ENCODE assay signal across 9 cellular contexts in the genomic region with DNA sequence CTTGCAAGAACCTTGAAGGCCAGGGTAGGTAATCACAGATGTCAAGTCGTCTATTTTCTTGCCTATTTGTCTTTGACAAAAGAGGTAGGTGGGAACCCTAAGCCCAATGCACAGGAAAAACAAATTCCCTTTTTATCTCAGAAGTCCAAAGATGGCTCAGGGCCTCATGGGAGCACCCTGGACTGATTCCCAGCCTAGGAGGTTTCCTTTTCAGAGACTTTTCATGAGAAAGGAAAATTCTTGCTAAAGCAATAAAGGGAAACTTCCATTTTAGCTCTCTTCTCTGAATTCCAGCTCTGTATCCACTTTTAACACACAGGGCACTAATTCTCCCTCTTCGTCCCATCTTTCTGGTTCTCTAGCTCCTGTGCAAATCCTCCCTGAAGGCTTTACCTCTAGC. TPM values are rescaled to one million over a fixed set of nuclear protein-coding genes. Genes with fewer than 3 reads are reported as not detected.
DNase-seq lines count a peak whose midpoint lies in the region; ATAC-seq, FAIRE-seq and TF ChIP-seq lines count a peak whose summit lies in the region.
"Had no signal": no experiment of that assay in that cellular context is flagged by ENCODE, and none has a peak within 500 bp of the region (broad histone marks: within the 10 kb centered on the region; RNA-seq: fewer than 3 reads in every experiment).

No MANE protein-coding gene starts in this region.

- H3K9me1 ChIP-seq in K562 (ENCODE audit: control insufficient read depth, insufficient read depth, low read length): no peaks in the 10 kb centered on the region

- TF ChIP-seq RAD21 in K562 (CRISPR knock-in tag; conservative IDR thresholded peaks at IDR 0.05 in 1 of 2, IDR thresholded peaks at IDR 0.05 in 1 of 2): no peak

- no peak overlapping the region for H3K4me3 ChIP-seq in K562
- H3K4me3 ChIP-seq in kidney (ENCODE audit: low read length in 2 of 2): peak overlapping the region; percentile 92 to 99

- no peak for TF ChIP-seq EP300 in K562 (IDR thresholded peaks at IDR 0.05; ENCODE audit: low read length)

- H3K27ac ChIP-seq in K562 (ENCODE audit: extremely low read depth, low read depth, low read length) (no peak overlapping the region), kidney (ENCODE audit: low read depth in 2 of 2, low read length in 2 of 2) (peak overlapping the region; percentile 94)

- H3K9ac ChIP-seq in K562 (ENCODE audit: insufficient read depth in 1 of 2, low read depth in 2 of 2, low read length in 2 of 2): peak overlapping the region in 1 of 2 experiments; percentile 81; a peak in 1 of 4 replicates
- peak overlapping the region in 1 of 2 donors; percentile 89 for H3K9ac ChIP-seq in kidney (ENCODE audit: low read length in 2 of 2)

- 43% methylated on average over 2 of the region's 2 CpGs for WGBS in K562 (ENCODE audit: insufficient coverage, low coverage, missing lambda C conversion rate)

- BruUV-seq in K562 (replicated peaks; lab: Mats Ljungman, UMichigan): TSS peak; percentile 39

- TF ChIP-seq CTCF in K562 (IDR thresholded peaks at IDR 0.05 in 2 of 3, conservative IDR thresholded peaks at IDR 0.05 in 1 of 3; ENCODE audit: insufficient read depth in 2 of 3, low read depth in 1 of 3, low read length in 3 of 3) (no peak), kidney (IDR thresholded peaks at IDR 0.05; ENCODE audit: borderline replicate concordance, extremely low read depth, insufficient read depth) (no peak)

- H3K9me3 ChIP-seq in K562 (replicated peaks; ENCODE audit: control insufficient read depth, insufficient read depth, low read depth, low read length) (no peaks in the 10 kb centered on the region), kidney (ENCODE audit: control insufficient read depth in 1 of 2, low read length in 2 of 2) (no peaks in the 10 kb centered on the region)

- TF ChIP-seq POLR2A in K562 (conservative IDR thresholded peaks at IDR 0.05): no peak

- FAIRE-seq in K562 (lab: Jason Lieb, UNC) (no peak), kidney (lab: Jason Lieb, UNC) (no peak)

- in situ Hi-C loops in K562 (cut with MboI): no loop called here

- no peak overlapping the region for H2AFZ ChIP-seq in K562 (ENCODE audit: low read depth, low read length)

- no peaks in the 10 kb centered on the region for H3K27me3 ChIP-seq in K562 (ENCODE audit: control insufficient read depth in 2 of 2, insufficient read depth in 2 of 2, low read length in 2 of 2)

- ATAC-seq in K562 (no peak), HG03565 (IDR thresholded peaks at IDR 0.05; ENCODE audit: unreplicated experiment) (no peak)

- H3K4me2 ChIP-seq in K562 (ENCODE audit: insufficient read depth, low read length): no peak overlapping the region

- peaks cover 6% of the 10 kb centered on the region; the same call in 2 of the 3 replicates for H3K79me2 ChIP-seq in K562 (ENCODE audit: control insufficient read depth, insufficient read depth, low read length)

- POLR2A ChIA-PET in K562 (lab: Yijun Ruan, JAX): interaction anchor here (0.7 to 1.4 kb wide), 2 partner anchors 8 to 1297 kb away, joined by 3 to 5 read pairs; no protein-coding TSS in a partner anchor

- no peaks in the 10 kb centered on the region for H4K20me1 ChIP-seq in K562 (replicated peaks; ENCODE audit: control insufficient read depth, insufficient read depth, low read length)

- H3K4me1 ChIP-seq in K562 (replicated peaks in 1 of 2; ENCODE audit: control insufficient read depth in 2 of 2, insufficient read depth in 2 of 2, low read length in 2 of 2) (peaks cover 8 to 19% of the 10 kb centered on the region in 2 experiments; a peak in 4 of 5 replicates), kidney (ENCODE audit: control insufficient read depth in 1 of 2, insufficient read depth in 1 of 2, low read depth in 1 of 2, low read length in 2 of 2) (peaks cover 10 to 11% of the 10 kb centered on the region in 2 donors)

- DNase-seq in LHCN-M2 (ENCODE audit: low read depth) (peak; percentile 3), K562 (ENCODE audit: extremely low read depth in 1 of 4, low spot score in 3 of 4) (no peak), kidney (no peak), stromal cell of bone marrow (ENCODE audit: low read depth) (peak; percentile 55), LoVo (ENCODE audit: low spot score) (no peak), cerebellum (ENCODE audit: low spot score) (no peak), cerebellar nuclear complex (lab: John Stamatoyannopoulos, UW) (no peak)
- DNase-seq: GOT3 had no signal

- H3K36me3 ChIP-seq in K562 (ENCODE audit: control insufficient read depth, insufficient read depth, low read length) (peaks cover 35% of the 10 kb centered on the region; the same call in 2 of the 3 replicates), kidney (ENCODE audit: control insufficient read depth in 1 of 2, insufficient read depth in 2 of 2, low read length in 2 of 2) (peaks cover 23 to 33% of the 10 kb centered on the region in 2 donors)

- intact Hi-C loops in K562 (cut with micrococcal nuclease) (no loop called here), kidney (cut with DNase I) (no loop called here)

- CTCF ChIA-PET in K562 (lab: Yijun Ruan, JAX; ENCODE audit: low intra/inter-chr PET ratio): interaction anchor here (0.6 kb wide), 1 partner anchor 1657 kb away, joined by 4 read pairs; no protein-coding TSS in a partner anchor

TF ChIP-seq in K562, 482 proteins besides CTCF, POLR2A, EP300 and RAD21:
- TF ChIP-seq POLR3G (IDR thresholded peaks at IDR 0.05; ENCODE audit: extremely low read depth, insufficient read length, insufficient replicate concordance): no peak
- TF ChIP-seq SMC3 (conservative IDR thresholded peaks at IDR 0.05; ENCODE audit: insufficient read depth, low read depth, low read length): no peak
- TF ChIP-seq RBM17 (IDR thresholded peaks at IDR 0.05; ENCODE audit: borderline replicate concordance, low read depth, low read length): no peak
- no peak for TF ChIP-seq CEBPB (tag; IDR thresholded peaks at IDR 0.05)
- TF ChIP-seq, protein P1, sequence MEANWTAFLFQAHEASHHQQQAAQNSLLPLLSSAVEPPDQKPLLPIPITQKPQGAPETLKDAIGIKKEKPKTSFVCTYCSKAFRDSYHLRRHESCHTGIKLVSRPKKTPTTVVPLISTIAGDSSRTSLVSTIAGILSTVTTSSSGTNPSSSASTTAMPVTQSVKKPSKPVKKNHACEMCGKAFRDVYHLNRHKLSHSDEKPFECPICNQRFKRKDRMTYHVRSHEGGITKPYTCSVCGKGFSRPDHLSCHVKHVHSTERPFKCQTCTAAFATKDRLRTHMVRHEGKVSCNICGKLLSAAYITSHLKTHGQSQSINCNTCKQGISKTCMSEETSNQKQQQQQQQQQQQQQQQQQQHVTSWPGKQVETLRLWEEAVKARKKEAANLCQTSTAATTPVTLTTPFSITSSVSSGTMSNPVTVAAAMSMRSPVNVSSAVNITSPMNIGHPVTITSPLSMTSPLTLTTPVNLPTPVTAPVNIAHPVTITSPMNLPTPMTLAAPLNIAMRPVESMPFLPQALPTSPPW (CRISPR knock-in tag; IDR thresholded peaks at IDR 0.05): no peak
- no peak for TF ChIP-seq ZNF23 (CRISPR knock-in tag; IDR thresholded peaks at IDR 0.05)
- TF ChIP-seq CBFB (CRISPR knock-in tag; IDR thresholded peaks at IDR 0.05): no peak
- no peak for TF ChIP-seq ZNF77 (CRISPR knock-in tag; IDR thresholded peaks at IDR 0.05)
- no peak for TF ChIP-seq ZNF551 (CRISPR knock-in tag; IDR thresholded peaks at IDR 0.05)
- TF ChIP-seq ZFX (CRISPR knock-in tag; IDR thresholded peaks at IDR 0.05): no peak
- TF ChIP-seq ATF7 (IDR thresholded peaks at IDR 0.05): no peak

RNA-seq across cellular contexts. Expression of a gene that starts 1.2 kb away (rescaled TPM):
- 3.2 and 4.0 TPM in 2 replicates for total RNA-seq in LHCN-M2 (2014; rRNA removed)
- 3.2 TPM for polyA plus RNA-seq in LHCN-M2 (2012)
- total RNA-seq in K562 (2011; cell fraction: chromatin; rRNA removed; ENCODE audit: low replicate concordance): 13.0 and 13.7 TPM in 2 replicates
- total RNA-seq in K562 (2011; cell fraction: nucleolus; rRNA removed): 12.0 and 12.5 TPM in 2 replicates
- total RNA-seq in K562 (2011; cell fraction: nucleoplasm; rRNA removed): 12.7 and 17.8 TPM in 2 replicates
- 11.3 and 12.2 TPM in 2 replicates for total RNA-seq in K562 (2014; rRNA removed)
- 10.5 and 12.3 TPM in 2 replicates for total RNA-seq in K562 (2014; rRNA removed; fragmentation: Illumina TruSeq; extraction: Trizol)
- total RNA-seq in K562 (2015; rRNA removed; fragmentation: Illumina TruSeq; extraction: Trizol): 13.6 and 15.6 TPM in 2 replicates
- total RNA-seq in K562 (2021): 10.3 and 13.2 TPM in 2 replicates
- polyA plus RNA-seq in K562 (2011; rRNA removed): 3.4 and 9.2 TPM in 2 replicates
- polyA plus RNA-seq in K562 (2011; cell fraction: cytosol; rRNA removed): 2.5 and 5.0 TPM in 2 replicates
- 7.7 and 17.1 TPM in 2 replicates for polyA plus RNA-seq in K562 (2011; cell fraction: nucleus; rRNA removed)
- polyA plus RNA-seq in K562 (2012): 9.2 and 14.9 TPM in 2 replicates
- polyA plus RNA-seq in K562 (2014; fragmentation: Illumina TruSeq; extraction: Trizol): 8.8 and 10.8 TPM in 2 replicates
- 1 to 10 TPM; 2.5 to 3.0 TPM for polyA plus RNA-seq in K562 (2014; fragmentation: Nextera tagmentation; extraction: Ambion mirVana)
- polyA plus RNA-seq in K562 (2014; rRNA removed): 6.9 and 7.4 TPM in 2 replicates
- 12.0 and 12.8 TPM in 2 replicates for polyA minus RNA-seq in K562 (2011; rRNA and poly(A)+ RNA removed)
- 5.4 and 6.0 TPM in 2 replicates for polyA minus RNA-seq in K562 (2011; cell fraction: cytosol; rRNA and poly(A)+ RNA removed)
- 13.3 and 16.8 TPM in 2 replicates for polyA minus RNA-seq in K562 (2011; cell fraction: nucleus; rRNA and poly(A)+ RNA removed)
- 23.8 TPM for total RNA-seq in kidney
- 7.7 TPM for polyA plus RNA-seq in kidney (ENCODE audit: insufficient read depth, low read depth, low replicate concordance)
- 34.1 TPM for total RNA-seq in cerebellum

Comparison
In these comparisons a context has a peak if more than half of its experiments do, and no peak if none do; other contexts are left out.
1. DNase-seq: peak in LHCN-M2 (single experiment) and stromal cell of bone marrow (single experiment); none in K562 (0 of 4), kidney (single experiment), LoVo (single experiment), cerebellum (single experiment) and cerebellar nuclear complex (0 of 2).